Comparison of ENCODE assay signal across 1 cellular context in genomic region chr1:27000817-27001460, GRCh38.
A peak's percentile ranks its signal among the peaks of the same experiment; 100 is the strongest.
TF ChIP-seq lines count a peak whose summit lies in the region.

No MANE protein-coding gene starts in this region.

TF ChIP-seq in A549, 52 proteins besides CTCF, POLR2A, EP300 and RAD21:
- TF ChIP-seq HEYL (CRISPR knock-in tag; IDR thresholded peaks at IDR 0.05) (no peak; the same call in 1 of the 2 replicates), ATOH8 (CRISPR knock-in tag; IDR thresholded peaks at IDR 0.05; ENCODE audit: low read depth) (peak; percentile 86; the same call in 1 of the 2 replicates), PHF8 (IDR thresholded peaks at IDR 0.05; ENCODE audit: borderline replicate concordance, low read depth) (no peak), EHF (CRISPR knock-in tag; IDR thresholded peaks at IDR 0.05) (0 out of 2 replicates have a peak, but pooled peaks have one; percentile 57), GATA3 (IDR thresholded peaks at IDR 0.05; ENCODE audit: borderline replicate concordance) (peak; percentile 34; the same call in 1 of the 2 replicates), HOXB13 (CRISPR knock-in tag; IDR thresholded peaks at IDR 0.05; ENCODE audit: low read depth) (0 out of 2 replicates have a peak, but pooled peaks have one; percentile 29), HOXB5 (CRISPR knock-in tag; IDR thresholded peaks at IDR 0.05) (0 out of 2 replicates have a peak, but pooled peaks have one; percentile 34)
- TF ChIP-seq, protein P1, sequence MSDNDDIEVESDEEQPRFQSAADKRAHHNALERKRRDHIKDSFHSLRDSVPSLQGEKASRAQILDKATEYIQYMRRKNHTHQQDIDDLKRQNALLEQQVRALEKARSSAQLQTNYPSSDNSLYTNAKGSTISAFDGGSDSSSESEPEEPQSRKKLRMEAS (IDR thresholded peaks at IDR 0.05): peak; percentile 18; the same call in 1 of the 2 replicates
